8 cellular contexts compared by ENCODE assay signal in the genomic region with DNA sequence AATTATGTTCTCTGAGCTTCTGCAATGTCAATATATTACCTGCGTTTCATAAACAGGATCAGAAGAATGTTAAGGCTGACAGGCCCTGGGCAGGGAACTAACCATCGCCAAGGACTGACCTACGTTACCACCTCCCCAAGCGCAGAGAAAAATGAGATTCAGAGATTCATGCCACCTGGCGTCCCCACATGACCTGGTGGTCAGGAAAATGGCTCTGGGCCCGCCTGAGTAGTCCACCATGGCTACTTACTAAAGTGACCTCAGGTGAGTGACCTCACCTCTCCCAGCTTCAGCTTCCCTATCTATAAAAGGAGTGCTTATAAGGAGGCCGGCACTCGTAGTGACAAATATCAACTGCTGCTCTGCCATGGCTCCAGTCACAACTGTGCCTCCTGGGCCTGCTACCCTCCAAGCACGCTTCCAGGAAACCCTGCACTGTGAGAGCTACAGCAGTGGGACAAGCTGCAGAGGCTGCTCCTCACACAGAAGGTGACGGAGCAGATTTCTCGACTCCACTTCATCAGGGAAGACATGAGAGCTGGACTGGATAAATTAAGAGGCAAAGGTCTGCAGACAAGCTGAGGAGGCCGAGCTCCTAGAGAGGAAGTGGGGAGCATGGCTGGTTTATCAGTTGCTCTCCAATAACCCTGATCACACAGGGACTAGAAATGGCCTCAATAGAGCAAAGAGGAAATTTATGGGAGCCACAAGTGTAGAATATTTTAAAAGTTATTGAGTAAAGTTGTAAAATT.
DNase-seq lines count a peak whose midpoint lies in the region; ATAC-seq and TF ChIP-seq lines count a peak whose summit lies in the region.

No MANE protein-coding gene starts in this region.

- H2AFZ ChIP-seq in SK-N-SH (ENCODE audit: low read depth) = no peak overlapping the region

- peak; percentile 39 for DNase-seq in NCI-H82 (lab: John Stamatoyannopoulos, UW)
- no peak for DNase-seq in NCI-H82 treated with DMSO at 0.1 percent for 48 hours (lab: John Stamatoyannopoulos, UW; ENCODE audit: unreplicated experiment)
- DNase-seq in SK-N-SH = no peak
- DNase-seq in esophagus squamous epithelium (lab: John Stamatoyannopoulos, UW) = no peak
- no peak for DNase-seq in RPMI8226
- no peak for DNase-seq in HEK293T (ENCODE audit: extremely low spot score)
- no peak for DNase-seq in natural killer cell

- peaks cover 62% of the 10 kb centered on the region for H3K4me1 Mint-ChIP-seq in stimulated activated memory B cell treated with anti-CD40 and anti-IgM and Interleukin-4, amounts not matched to agents 10 μg/mL and 1 μg/mL and 100 μg/mL, for 72 hours
- H3K4me1 Mint-ChIP-seq in natural killer cell = peaks cover 20 to 32% of the 10 kb centered on the region in 2 donors

- no peaks in the 10 kb centered on the region for H3K27me3 Mint-ChIP-seq in stimulated activated memory B cell treated with anti-CD40 and anti-IgM and Interleukin-4, amounts not matched to agents 10 μg/mL and 1 μg/mL and 100 μg/mL, for 72 hours
- no peaks in the 10 kb centered on the region for H3K27me3 Mint-ChIP-seq in natural killer cell (ENCODE audit: low read depth in 2 of 2)

- H3K4me1 ChIP-seq in SK-N-SH (ENCODE audit: control insufficient read depth in 1 of 2, insufficient read depth in 2 of 2, low read depth in 1 of 2, low read length in 1 of 2) (peaks cover 16 to 22% of the 10 kb centered on the region in 2 experiments), esophagus squamous epithelium (peaks cover 0 to 77% (median 20%) of the 10 kb centered on the region in 3 donors)

- H3K9me2 ChIP-seq in SK-N-SH = no peaks in the 10 kb centered on the region

- CTCF ChIA-PET in SK-N-SH (lab: Yijun Ruan, JAX) = interaction anchor here (0.6 to 8.0 kb wide), 45 partner anchors 9 to 439 kb away, joined by 3 to 168 read pairs (median 5); no protein-coding TSS in a partner anchor
- CTCF ChIA-PET in HEK293T (lab: Yijun Ruan, JAX) = interaction anchor here (0.6 to 1.6 kb wide), 12 partner anchors 8 to 187 kb away, joined by 3 to 10 read pairs (median 4); no protein-coding TSS in a partner anchor

- no peak for TF ChIP-seq POLR2A in esophagus squamous epithelium (IDR thresholded peaks at IDR 0.05)

- H3K27ac ChIP-seq in SK-N-SH (ENCODE audit: low read depth in 2 of 2, low read length in 1 of 2) = peak overlapping the region in 1 of 2 experiments; percentile 45; a peak in 2 of 4 replicates
- peak overlapping the region; percentile 6 to 78 (median 68) for H3K27ac ChIP-seq in esophagus squamous epithelium

- TF ChIP-seq RAD21 in SK-N-SH (IDR thresholded peaks at IDR 0.05; ENCODE audit: low read length) = no peak

- H3K9me3 Mint-ChIP-seq in stimulated activated memory B cell treated with anti-CD40 and anti-IgM and Interleukin-4, amounts not matched to agents 10 μg/mL and 1 μg/mL and 100 μg/mL, for 72 hours = no peaks in the 10 kb centered on the region
- H3K9me3 Mint-ChIP-seq in natural killer cell = no peaks in the 10 kb centered on the region

- peaks cover 60% of the 10 kb centered on the region for H3K79me2 ChIP-seq in SK-N-SH (ENCODE audit: insufficient read depth)

- no peak overlapping the region; a peak in 1 of 4 replicates for H3K4me3 ChIP-seq in SK-N-SH (ENCODE audit: low read depth in 2 of 2, low read length in 1 of 2)
- H3K4me3 ChIP-seq in esophagus squamous epithelium = no peak overlapping the region

- peaks cover 10% of the 10 kb centered on the region for H4K20me1 ChIP-seq in SK-N-SH (ENCODE audit: insufficient read depth)

- WGBS in SK-N-SH (ENCODE audit: low lambda C conversion rate) = 89% methylated on average over 12 of the region's 12 CpGs
- WGBS in esophagus squamous epithelium, 2 donors = 54 to 73% methylated on average over 7 to 8 of the region's 12 CpGs

- H3K4me3 Mint-ChIP-seq in stimulated activated memory B cell treated with anti-CD40 and anti-IgM and Interleukin-4, amounts not matched to agents 10 μg/mL and 1 μg/mL and 100 μg/mL, for 72 hours = no peak overlapping the region
- no peak overlapping the region for H3K4me3 Mint-ChIP-seq in natural killer cell

- peaks cover 11% of the 10 kb centered on the region for H3K36me3 Mint-ChIP-seq in stimulated activated memory B cell treated with anti-CD40 and anti-IgM and Interleukin-4, amounts not matched to agents 10 μg/mL and 1 μg/mL and 100 μg/mL, for 72 hours
- H3K36me3 Mint-ChIP-seq in natural killer cell = no peaks in the 10 kb centered on the region

- no peaks in the 10 kb centered on the region for H3K27me3 ChIP-seq in SK-N-SH (ENCODE audit: insufficient read depth)
- H3K27me3 ChIP-seq in esophagus squamous epithelium = no peaks in the 10 kb centered on the region

- peaks cover 16% of the 10 kb centered on the region for H3F3A ChIP-seq in SK-N-SH (replicated peaks; ENCODE audit: insufficient read depth)

- H3K9me3 ChIP-seq in SK-N-SH = no peaks in the 10 kb centered on the region
- no peaks in the 10 kb centered on the region for H3K9me3 ChIP-seq in esophagus squamous epithelium

- H3K9ac ChIP-seq in SK-N-SH = no peak overlapping the region

- TF ChIP-seq EP300 in SK-N-SH (IDR thresholded peaks at IDR 0.05; ENCODE audit: borderline replicate concordance in 1 of 2, low read depth in 1 of 2, low read length in 1 of 2) = no peak

- H3K4me2 ChIP-seq in SK-N-SH = 0 out of 2 replicates have a peak overlapping the region, but pooled peaks have one; percentile 25

- POLR2A ChIA-PET in SK-N-SH (lab: Yijun Ruan, JAX) (interaction anchor here (0.8 to 1.6 kb wide), 3 partner anchors 13 to 150 kb away, joined by 3 to 5 read pairs (median 4); no protein-coding TSS in a partner anchor), HEK293T (lab: Yijun Ruan, JAX) (no interaction called here)

- no peak for ATAC-seq in stimulated activated memory B cell treated with anti-CD40 and anti-IgM and Interleukin-4, amounts not matched to agents 10 μg/mL and 1 μg/mL and 100 μg/mL, for 72 hours
- no peak for ATAC-seq in natural killer cell

- peak overlapping the region; percentile 68 for H3K27ac Mint-ChIP-seq in stimulated activated memory B cell treated with anti-CD40 and anti-IgM and Interleukin-4, amounts not matched to agents 10 μg/mL and 1 μg/mL and 100 μg/mL, for 72 hours
- H3K27ac Mint-ChIP-seq in natural killer cell = no peak overlapping the region

- H3K36me3 ChIP-seq in SK-N-SH (replicated peaks in 1 of 2; ENCODE audit: control insufficient read depth in 1 of 2, insufficient read depth in 2 of 2, low read length in 1 of 2) (peaks cover under 1 to 13% of the 10 kb centered on the region in 2 experiments), esophagus squamous epithelium (peaks cover 0 to 6% (median 0%) of the 10 kb centered on the region in 3 donors)

- TF ChIP-seq CTCF in SK-N-SH (IDR thresholded peaks at IDR 0.05) = no peak
- TF ChIP-seq CTCF in esophagus squamous epithelium (IDR thresholded peaks at IDR 0.05) = no peak
- no peak for TF ChIP-seq CTCF in natural killer cell (IDR thresholded peaks at IDR 0.05)

- intact Hi-C loops in esophagus squamous epithelium (cut with DNase I) = loop anchor here (10.0 kb wide), 1 partner anchor 184 kb away; no protein-coding TSS in a partner anchor
- intact Hi-C loops in natural killer cell (cut with micrococcal nuclease) = no loop called here

TF ChIP-seq in SK-N-SH, 30 proteins besides CTCF, POLR2A, EP300 and RAD21:
- TF ChIP-seq SIN3A (IDR thresholded peaks at IDR 0.05; ENCODE audit: borderline replicate concordance, low read depth, low read length) (no peak), FOXM1 (IDR thresholded peaks at IDR 0.05; ENCODE audit: low read depth) (no peak), GABPA (IDR thresholded peaks at IDR 0.05; ENCODE audit: low read depth) (no peak)

TF ChIP-seq in HEK293T, 16 proteins besides CTCF, POLR2A, EP300 and RAD21:
- no peak for TF ChIP-seq FOXA1 (IDR thresholded peaks at IDR 0.05)
